In the genomic region with DNA sequence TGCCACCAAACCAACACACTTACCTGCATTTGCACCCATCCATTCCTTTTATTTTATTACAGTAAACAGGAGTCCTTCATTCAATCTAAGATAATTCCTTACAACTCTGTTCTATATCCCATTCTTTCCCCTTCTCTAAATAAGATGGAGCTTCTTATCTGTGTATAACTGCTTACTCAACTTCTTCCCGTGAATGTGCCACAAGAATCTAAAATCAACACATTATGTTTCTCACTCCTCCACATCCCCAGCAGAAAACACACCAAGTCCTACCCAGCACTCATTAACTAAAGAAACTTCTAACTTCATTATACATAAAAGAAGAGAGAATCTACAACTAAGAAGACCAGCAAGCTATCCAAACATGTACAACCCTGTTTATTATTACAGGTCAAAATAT, we compare ENCODE assay signal across 26 cellular contexts.
"Had no signal": no experiment of that assay in that cellular context is flagged by ENCODE, and none has a peak within 500 bp of the region (broad histone marks: within the 10 kb centered on the region; RNA-seq: fewer than 3 reads in every experiment).

No MANE protein-coding gene starts in this region.

- DNase-seq: activated CD4-positive, alpha-beta memory T cell treated with anti-CD3 and anti-CD28 coated beads for 36 hours; activated CD4-positive, alpha-beta T cell treated with anti-CD3 and anti-CD28 coated beads for 36 hours; activated CD4-positive, alpha-beta T cell treated with anti-CD3 and anti-CD28 coated beads, Interleukin-2, amount 10 ng/mL, durations not matched to agents 24 days and 14 days; activated CD4-positive, CD25-positive, alpha-beta regulatory T cell; activated CD4-positive, CD25-positive, alpha-beta regulatory T cell treated with anti-CD3 and anti-CD28 coated beads, Interleukin-2, amount 50 U/mL, for 72 hours; activated CD8-positive, alpha-beta memory T cell treated with anti-CD3 and anti-CD28 coated beads, Interleukin-2, amount 50 U/mL, for 48 hours; activated gamma-delta T cell; activated naive CD4-positive, alpha-beta T cell; activated naive CD4-positive, alpha-beta T cell treated with anti-CD3 and anti-CD28 coated beads, Interleukin-2, amount 10 ng/mL, durations not matched to agents 7 days and 5 days; activated naive CD8-positive, alpha-beta T cell treated with anti-CD3 and anti-CD28 coated beads, Interleukin-2, amount 10 ng/mL, durations not matched to agents 7 days and 5 days; activated T-cell treated with anti-CD3 and anti-CD28 coated beads for 4 hours; activated T-cell treated with anti-CD3 and anti-CD28 coated beads, Interleukin-2, amount 50 U/mL, for 24 hours; activated T-cell treated with anti-CD3 and anti-CD28 coated beads, Interleukin-2, amount 50 U/mL, for 72 hours; amniotic stem cell; anterior cingulate cortex; brain microvascular endothelial cell; dorsolateral prefrontal cortex; effector memory CD4-positive, alpha-beta T cell; endodermal cell; foreskin fibroblast; T-helper 2 cell had no signal

- H3K4me3 Mint-ChIP-seq: activated CD4-positive, alpha-beta memory T cell treated with anti-CD3 and anti-CD28 coated beads for 36 hours; activated CD4-positive, alpha-beta T cell treated with anti-CD3 and anti-CD28 coated beads for 36 hours; activated CD4-positive, alpha-beta T cell treated with anti-CD3 and anti-CD28 coated beads, Interleukin-2, amount 10 ng/mL, durations not matched to agents 24 days and 14 days; activated naive CD4-positive, alpha-beta T cell treated with anti-CD3 and anti-CD28 coated beads, Interleukin-2, amount 10 ng/mL, durations not matched to agents 7 days and 5 days; activated naive CD8-positive, alpha-beta T cell treated with anti-CD3 and anti-CD28 coated beads, Interleukin-2, amount 10 ng/mL, durations not matched to agents 7 days and 5 days; activated T-cell treated with anti-CD3 and anti-CD28 coated beads, Interleukin-2, amount 50 U/mL, for 24 hours; activated T-cell treated with anti-CD3 and anti-CD28 coated beads, Interleukin-2, amount 50 U/mL, for 72 hours; central memory CD8-positive, alpha-beta T cell; dendritic cell treated with granulocyte-macrophage colony-stimulating factor and Interleukin-4, amounts not matched to agents 40 ng/mL and 50 ng/mL, for 4 days; endodermal cell had no signal

- H3K36me3 Mint-ChIP-seq: activated CD4-positive, alpha-beta memory T cell treated with anti-CD3 and anti-CD28 coated beads for 36 hours; activated naive CD4-positive, alpha-beta T cell treated with anti-CD3 and anti-CD28 coated beads, Interleukin-2, amount 10 ng/mL, durations not matched to agents 7 days and 5 days; activated naive CD8-positive, alpha-beta T cell treated with anti-CD3 and anti-CD28 coated beads, Interleukin-2, amount 10 ng/mL, durations not matched to agents 7 days and 5 days had no signal

- H3K27me3 Mint-ChIP-seq: activated CD4-positive, alpha-beta memory T cell treated with anti-CD3 and anti-CD28 coated beads for 36 hours; activated CD4-positive, alpha-beta T cell treated with anti-CD3 and anti-CD28 coated beads for 36 hours; activated CD4-positive, alpha-beta T cell treated with anti-CD3 and anti-CD28 coated beads, Interleukin-2, amount 10 ng/mL, durations not matched to agents 24 days and 14 days; activated naive CD4-positive, alpha-beta T cell treated with anti-CD3 and anti-CD28 coated beads, Interleukin-2, amount 10 ng/mL, durations not matched to agents 7 days and 5 days; activated naive CD8-positive, alpha-beta T cell treated with anti-CD3 and anti-CD28 coated beads, Interleukin-2, amount 10 ng/mL, durations not matched to agents 7 days and 5 days; activated T-cell treated with anti-CD3 and anti-CD28 coated beads, Interleukin-2, amount 50 U/mL, for 24 hours; central memory CD8-positive, alpha-beta T cell; dendritic cell treated with granulocyte-macrophage colony-stimulating factor and Interleukin-4, amounts not matched to agents 40 ng/mL and 50 ng/mL, for 4 days had no signal

- H3K36me3 ChIP-seq: brain microvascular endothelial cell, esophagus muscularis mucosa had no signal

- ATAC-seq: activated CD4-positive, alpha-beta T cell treated with anti-CD3 and anti-CD28 coated beads for 36 hours; activated naive CD4-positive, alpha-beta T cell treated with anti-CD3 and anti-CD28 coated beads, Interleukin-2, amount 50 U/mL, for 72 hours; activated T-cell treated with anti-CD3 and anti-CD28 coated beads, Interleukin-2, amount 50 U/mL, for 72 hours had no signal

- H3K27ac ChIP-seq: brain microvascular endothelial cell, coronary artery, dorsolateral prefrontal cortex, esophagus muscularis mucosa had no signal

- H3K27me3 ChIP-seq: brain microvascular endothelial cell, dorsolateral prefrontal cortex, esophagus muscularis mucosa had no signal

- H3K9me3 Mint-ChIP-seq: activated CD4-positive, alpha-beta T cell treated with anti-CD3 and anti-CD28 coated beads, Interleukin-2, amount 10 ng/mL, durations not matched to agents 24 days and 14 days; activated naive CD8-positive, alpha-beta T cell treated with anti-CD3 and anti-CD28 coated beads, Interleukin-2, amount 10 ng/mL, durations not matched to agents 7 days and 5 days; dendritic cell treated with granulocyte-macrophage colony-stimulating factor and Interleukin-4, amounts not matched to agents 40 ng/mL and 50 ng/mL, for 4 days; endodermal cell had no signal

- H3K4me1 Mint-ChIP-seq: activated CD4-positive, alpha-beta T cell treated with anti-CD3 and anti-CD28 coated beads for 36 hours; activated CD4-positive, alpha-beta T cell treated with anti-CD3 and anti-CD28 coated beads, Interleukin-2, amount 10 ng/mL, durations not matched to agents 24 days and 14 days; activated naive CD4-positive, alpha-beta T cell treated with anti-CD3 and anti-CD28 coated beads, Interleukin-2, amount 10 ng/mL, durations not matched to agents 7 days and 5 days; activated naive CD8-positive, alpha-beta T cell treated with anti-CD3 and anti-CD28 coated beads, Interleukin-2, amount 10 ng/mL, durations not matched to agents 7 days and 5 days; central memory CD8-positive, alpha-beta T cell; endodermal cell had no signal

- H3K27ac Mint-ChIP-seq: activated CD4-positive, alpha-beta memory T cell treated with anti-CD3 and anti-CD28 coated beads for 36 hours; activated CD4-positive, alpha-beta T cell treated with anti-CD3 and anti-CD28 coated beads for 36 hours; activated CD4-positive, alpha-beta T cell treated with anti-CD3 and anti-CD28 coated beads, Interleukin-2, amount 10 ng/mL, durations not matched to agents 24 days and 14 days; activated naive CD4-positive, alpha-beta T cell treated with anti-CD3 and anti-CD28 coated beads, Interleukin-2, amount 10 ng/mL, durations not matched to agents 7 days and 5 days; activated naive CD4-positive, alpha-beta T cell treated with anti-CD3 and anti-CD28 coated beads, Interleukin-2, amount 50 U/mL, for 72 hours; activated naive CD8-positive, alpha-beta T cell treated with anti-CD3 and anti-CD28 coated beads, Interleukin-2, amount 10 ng/mL, durations not matched to agents 7 days and 5 days; activated T-cell treated with anti-CD3 and anti-CD28 coated beads, Interleukin-2, amount 50 U/mL, for 24 hours; activated T-cell treated with anti-CD3 and anti-CD28 coated beads, Interleukin-2, amount 50 U/mL, for 72 hours; dendritic cell treated with granulocyte-macrophage colony-stimulating factor and Interleukin-4, amounts not matched to agents 40 ng/mL and 50 ng/mL, for 4 days; endodermal cell had no signal

- H3K4me1 ChIP-seq: esophagus muscularis mucosa had no signal

- H3K4me3 ChIP-seq: coronary artery, dorsolateral prefrontal cortex, esophagus muscularis mucosa had no signal
